Comparison of ENCODE assay signal across 8 cellular contexts in genomic region chr21:33894736-33895288, GRCh38. TPM values are rescaled to one million over a fixed set of nuclear protein-coding genes. Genes with fewer than 3 reads are reported as not detected.
DNase-seq lines count a peak whose midpoint lies in the region; ATAC-seq and TF ChIP-seq lines count a peak whose summit lies in the region.

No MANE protein-coding gene starts in this region.

- TF ChIP-seq POLR2A in gastroesophageal sphincter (IDR thresholded peaks at IDR 0.05), result no peak

- H3K9me3 ChIP-seq in RWPE2 (ENCODE audit: severe bottlenecking), result no peaks in the 10 kb centered on the region
- no peaks in the 10 kb centered on the region for H3K9me3 ChIP-seq in gastroesophageal sphincter
- H3K9me3 ChIP-seq in stomach smooth muscle (ENCODE audit: control insufficient read depth in 2 of 2, low read length in 2 of 2), result no peaks in the 10 kb centered on the region

- H3K79me2 ChIP-seq in KMS-11 (ENCODE audit: insufficient read depth, low read depth), result no peaks in the 10 kb centered on the region

- H3K36me3 ChIP-seq in KMS-11 (ENCODE audit: insufficient read depth), result no peaks in the 10 kb centered on the region
- no peaks in the 10 kb centered on the region for H3K36me3 ChIP-seq in RWPE2 (ENCODE audit: low read depth)
- no peaks in the 10 kb centered on the region for H3K36me3 ChIP-seq in gastroesophageal sphincter
- H3K36me3 ChIP-seq in stomach smooth muscle (ENCODE audit: control insufficient read depth in 2 of 2, insufficient read depth in 2 of 2, low read length in 2 of 2), result no peaks in the 10 kb centered on the region

- TF ChIP-seq EP300 in gastroesophageal sphincter (IDR thresholded peaks at IDR 0.05), result no peak

- TF ChIP-seq CTCF in KMS-11 (conservative IDR thresholded peaks at IDR 0.05; ENCODE audit: low read depth, low read length) (peak; percentile 29; the same call in 1 of the 2 replicates), RWPE2 (IDR thresholded peaks at IDR 0.05; ENCODE audit: poor library complexity, severe bottlenecking) (peak; percentile 76), gastroesophageal sphincter (IDR thresholded peaks at IDR 0.05) (peak in 3 of 4 experiments; percentile 64 to 79 (median 69))

- 6 to 10% methylated on average over 9 to 12 of the region's 20 CpGs for WGBS in gastroesophageal sphincter (ENCODE audit: low coverage in 1 of 2), 2 donors

- no peak overlapping the region for H2AFZ ChIP-seq in KMS-11 (ENCODE audit: low read depth)

- H3K4me1 ChIP-seq in KMS-11 (ENCODE audit: low read depth, poor library complexity, severe bottlenecking), result no peaks in the 10 kb centered on the region
- peaks cover 6% of the 10 kb centered on the region for H3K4me1 ChIP-seq in RWPE2 (ENCODE audit: insufficient read depth, poor library complexity, severe bottlenecking)
- peaks cover 0 to 31% (median 8%) of the 10 kb centered on the region in 3 donors for H3K4me1 ChIP-seq in gastroesophageal sphincter
- peaks cover 11% of the 10 kb centered on the region for H3K4me1 ChIP-seq in stomach smooth muscle (ENCODE audit: control insufficient read depth, insufficient read depth, low read length)

- no peaks in the 10 kb centered on the region for H4K20me1 ChIP-seq in KMS-11 (ENCODE audit: insufficient read depth)

- DNase-seq in DMS153 treated with DMSO at 0.1 percent for 48 hours (lab: John Stamatoyannopoulos, UW; ENCODE audit: unreplicated experiment) (peak; percentile 75), RWPE2 (ENCODE audit: low spot score) (no peak), non-pigmented ciliary epithelial cell (ENCODE audit: low read depth) (peak; percentile 72)
- peak; percentile 81 for DNase-seq in activated effector memory CD4-positive, alpha-beta T cell treated with anti-CD3 and anti-CD28 coated beads, Interleukin-2, amount 50 U/mL, for 16 hours

- H3K9ac ChIP-seq in KMS-11, result no peak overlapping the region
- H3K9ac ChIP-seq in stomach smooth muscle (ENCODE audit: low read length in 2 of 2), result peak overlapping the region; percentile 22 to 35

- ATAC-seq in RWPE2 (ENCODE audit: low read depth), result peak; percentile 90
- peak; percentile 85 for ATAC-seq in gastroesophageal sphincter
- ATAC-seq in HG03521 (IDR thresholded peaks at IDR 0.05; ENCODE audit: unreplicated experiment), result no peak

- H3K4me3 ChIP-seq in KMS-11 (IDR thresholded peaks at IDR 0.05; ENCODE audit: insufficient read depth, low read depth, low read length) (no peak overlapping the region), RWPE2 (ENCODE audit: severe bottlenecking) (no peak overlapping the region), gastroesophageal sphincter (peak overlapping the region; percentile 14 to 39), stomach smooth muscle (ENCODE audit: low read length in 2 of 2) (peak overlapping the region; percentile 50 to 73)

- no peak overlapping the region for H3K27ac ChIP-seq in KMS-11
- H3K27ac ChIP-seq in RWPE2 (ENCODE audit: poor library complexity, severe bottlenecking), result no peak overlapping the region
- H3K27ac ChIP-seq in gastroesophageal sphincter, result peak overlapping the region in 1 of 4 donors; percentile 4
- no peak overlapping the region for H3K27ac ChIP-seq in stomach smooth muscle (ENCODE audit: low read length)

- H3K4me2 ChIP-seq in KMS-11, result no peak overlapping the region

- H3K27me3 ChIP-seq in KMS-11 (ENCODE audit: insufficient read depth, low read depth) (no peaks in the 10 kb centered on the region), RWPE2 (ENCODE audit: insufficient read depth, poor library complexity, severe bottlenecking) (no peaks in the 10 kb centered on the region), gastroesophageal sphincter (no peaks in the 10 kb centered on the region), stomach smooth muscle (ENCODE audit: control insufficient read depth in 1 of 2, insufficient read depth in 2 of 2, low read length in 2 of 2) (no peaks in the 10 kb centered on the region)

RNA-seq across cellular contexts. Expression of gene ATP5PO, which starts 20.8 kb away (rescaled TPM):
- total RNA-seq in gastroesophageal sphincter, result 100 to 1,000 TPM; 133 to 311 (median 214) TPM

Comparison
In these comparisons a context has a peak if more than half of its experiments do, and no peak if none do; other contexts are left out.
1. H3K4me3 ChIP-seq: peak in gastroesophageal sphincter (2 of 2) and stomach smooth muscle (2 of 2); none in KMS-11 (single experiment) and RWPE2 (single experiment).
2. Peak in every context shown above with its lines, with median percentiles within 50 percentile points of each other: CTCF ChIP-seq.